In the genomic region with DNA sequence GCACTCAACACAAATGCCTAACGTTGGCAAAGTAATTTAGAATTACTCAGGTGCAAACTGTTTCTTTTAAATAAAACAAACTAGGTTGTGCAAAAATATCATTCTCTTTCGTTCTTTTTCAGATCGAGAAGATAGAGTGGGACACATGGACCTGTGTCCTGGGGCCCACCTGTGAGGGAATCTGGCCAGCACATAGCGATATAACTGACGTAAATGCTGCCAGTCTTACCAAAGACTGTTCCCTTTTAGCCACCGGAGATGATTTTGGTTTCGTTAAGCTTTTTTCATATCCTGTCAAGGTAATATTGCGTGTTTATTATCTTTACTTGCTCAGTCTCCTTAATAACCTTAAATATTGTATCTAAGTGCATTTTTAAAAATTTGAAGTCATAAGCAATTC, we compare ENCODE assay signal across 6 cellular contexts.
"Had no signal": no experiment of that assay in that cellular context is flagged by ENCODE, and none has a peak within 500 bp of the region (broad histone marks: within the 10 kb centered on the region; RNA-seq: fewer than 3 reads in every experiment).

No MANE protein-coding gene starts in this region.

- H3K4me3 ChIP-seq: K562 had no signal

- DNase-seq: IMR-90, KBM-7, KG1 had no signal

- ATAC-seq: K562 had no signal

- FAIRE-seq: HTR-8/SVneo, K562 had no signal

- H3K27ac ChIP-seq: HL-60 had no signal
